9 cellular contexts compared by ENCODE assay signal in the genomic region with DNA sequence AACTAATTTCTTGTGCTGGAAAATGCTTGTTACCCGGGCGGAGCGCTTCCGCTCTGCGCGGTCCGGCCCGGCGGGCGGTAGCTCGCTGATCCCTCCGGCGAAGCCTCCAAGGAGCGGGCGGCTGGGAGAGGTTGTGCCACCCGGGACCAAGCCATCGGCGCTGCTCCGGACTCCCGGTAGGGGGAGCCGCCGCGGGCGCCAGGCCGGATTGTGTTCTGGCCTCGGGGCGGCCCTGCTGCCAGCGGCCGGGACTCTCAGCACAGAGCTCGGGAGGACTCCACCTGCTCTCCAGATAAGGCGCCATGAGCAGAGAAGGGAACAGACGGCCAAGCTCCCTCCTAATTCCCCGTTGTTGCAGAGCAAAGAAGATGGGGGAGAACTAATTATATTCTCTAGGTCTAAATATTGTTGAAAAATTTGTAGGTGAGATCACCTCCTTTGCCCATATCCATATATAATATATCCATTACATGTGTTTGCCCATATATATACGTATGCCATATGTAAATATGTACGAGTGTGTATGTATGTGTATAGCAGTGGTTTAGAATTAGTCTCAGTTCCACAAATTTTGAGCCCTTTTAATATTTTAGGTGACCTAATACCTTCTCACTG. TPM values are rescaled to one million over a fixed set of nuclear protein-coding genes. Genes with fewer than 3 reads are reported as not detected.
DNase-seq lines count a peak whose midpoint lies in the region; ATAC-seq and TF ChIP-seq lines count a peak whose summit lies in the region.
"Had no signal": no experiment of that assay in that cellular context is flagged by ENCODE, and none has a peak within 500 bp of the region (broad histone marks: within the 10 kb centered on the region; RNA-seq: fewer than 3 reads in every experiment).

No MANE protein-coding gene starts in this region.

- peaks cover 37% of the 10 kb centered on the region for H3K4me1 ChIP-seq in GM23338 (ENCODE audit: insufficient read depth)

- H3K27me3 Mint-ChIP-seq in GM23338 (ENCODE audit: insufficient read depth, low read depth, poor library complexity), result peaks cover 66% of the 10 kb centered on the region

- no peaks in the 10 kb centered on the region for H3K9me3 Mint-ChIP-seq in GM23338
- H3K9me3 Mint-ChIP-seq: activated naive CD4-positive, alpha-beta T cell treated with anti-CD3 and anti-CD28 coated beads, Interleukin-2, amount 50 U/mL, for 24 hours had no signal

- no peak overlapping the region for H3K27ac ChIP-seq in GM23338 (ENCODE audit: low read depth)

- H3K27me3 ChIP-seq in GM23338 (ENCODE audit: insufficient read depth), result peaks cover 84% of the 10 kb centered on the region
- H3K27me3 ChIP-seq in MG63, result no peaks in the 10 kb centered on the region

- H3K4me1 Mint-ChIP-seq in GM23338, result peaks cover 35% of the 10 kb centered on the region

- intact Hi-C loops in head of caudate nucleus (cut with DNase I) (no loop called here), posterior vena cava (cut with DNase I) (no loop called here)

- no peaks in the 10 kb centered on the region for H3K9me2 ChIP-seq in GM23338 (ENCODE audit: insufficient read depth)

- no peaks in the 10 kb centered on the region for H3K36me3 Mint-ChIP-seq in GM23338 (ENCODE audit: low read depth)

- ATAC-seq in GM23338, result peak; percentile 76

- peaks cover 3% of the 10 kb centered on the region for H3F3A ChIP-seq in GM23338 (replicated peaks; ENCODE audit: low read depth)

- no peaks in the 10 kb centered on the region for H3K79me2 ChIP-seq in GM23338 (replicated peaks; ENCODE audit: insufficient read depth)

- H4K20me1 ChIP-seq in GM23338 (replicated peaks; ENCODE audit: insufficient read depth), result no peaks in the 10 kb centered on the region; the same call in 1 of the 2 replicates

- peak overlapping the region; percentile 85 for H3K4me2 ChIP-seq in GM23338

- no peaks in the 10 kb centered on the region for H3K9me3 ChIP-seq in MG63

- H3K36me3 ChIP-seq in GM23338 (ENCODE audit: insufficient read depth) (no peaks in the 10 kb centered on the region), MG63 (no peaks in the 10 kb centered on the region)

- DNase-seq in DMS153 (lab: John Stamatoyannopoulos, UW), result peak; percentile 33
- DNase-seq in DMS153 treated with DMSO at 0.1 percent for 48 hours (lab: John Stamatoyannopoulos, UW; ENCODE audit: unreplicated experiment), result no peak
- peak; percentile 94 for DNase-seq in GM23338 (ENCODE audit: low spot score)
- DNase-seq in MG63, result peak; percentile 82
- peak; percentile 40 for DNase-seq in UCSD-AML1 (lab: John Stamatoyannopoulos, UW; ENCODE audit: unreplicated experiment)
- DNase-seq in head of caudate nucleus, result peak in 41 of 42 donors; percentile 30 to 88 (median 68)
- peak; percentile 91 for DNase-seq in posterior vena cava (ENCODE audit: low spot score)
- DNase-seq in RKO (ENCODE audit: low spot score), result no peak

- H3K27ac Mint-ChIP-seq in GM23338, result no peak overlapping the region
- H3K27ac Mint-ChIP-seq: activated naive CD4-positive, alpha-beta T cell treated with anti-CD3 and anti-CD28 coated beads, Interleukin-2, amount 50 U/mL, for 24 hours had no signal

- peak overlapping the region; percentile 94 for H2AFZ ChIP-seq in GM23338

- peak; percentile 68 to 78 for TF ChIP-seq CTCF in GM23338 (conservative IDR thresholded peaks at IDR 0.05; ENCODE audit: low read depth in 2 of 2)

- peak overlapping the region; percentile 79 for H3K4me3 Mint-ChIP-seq in GM23338
- H3K4me3 Mint-ChIP-seq: activated naive CD4-positive, alpha-beta T cell treated with anti-CD3 and anti-CD28 coated beads, Interleukin-2, amount 50 U/mL, for 24 hours had no signal

- H3K4me3 ChIP-seq in GM23338, result peak overlapping the region; percentile 71
- H3K4me3 ChIP-seq in MG63, result peak overlapping the region; percentile 19; the same call in 1 of the 2 replicates

TF ChIP-seq in GM23338, 12 proteins besides CTCF, POLR2A, EP300 and RAD21:
- TF ChIP-seq, protein P1, sequence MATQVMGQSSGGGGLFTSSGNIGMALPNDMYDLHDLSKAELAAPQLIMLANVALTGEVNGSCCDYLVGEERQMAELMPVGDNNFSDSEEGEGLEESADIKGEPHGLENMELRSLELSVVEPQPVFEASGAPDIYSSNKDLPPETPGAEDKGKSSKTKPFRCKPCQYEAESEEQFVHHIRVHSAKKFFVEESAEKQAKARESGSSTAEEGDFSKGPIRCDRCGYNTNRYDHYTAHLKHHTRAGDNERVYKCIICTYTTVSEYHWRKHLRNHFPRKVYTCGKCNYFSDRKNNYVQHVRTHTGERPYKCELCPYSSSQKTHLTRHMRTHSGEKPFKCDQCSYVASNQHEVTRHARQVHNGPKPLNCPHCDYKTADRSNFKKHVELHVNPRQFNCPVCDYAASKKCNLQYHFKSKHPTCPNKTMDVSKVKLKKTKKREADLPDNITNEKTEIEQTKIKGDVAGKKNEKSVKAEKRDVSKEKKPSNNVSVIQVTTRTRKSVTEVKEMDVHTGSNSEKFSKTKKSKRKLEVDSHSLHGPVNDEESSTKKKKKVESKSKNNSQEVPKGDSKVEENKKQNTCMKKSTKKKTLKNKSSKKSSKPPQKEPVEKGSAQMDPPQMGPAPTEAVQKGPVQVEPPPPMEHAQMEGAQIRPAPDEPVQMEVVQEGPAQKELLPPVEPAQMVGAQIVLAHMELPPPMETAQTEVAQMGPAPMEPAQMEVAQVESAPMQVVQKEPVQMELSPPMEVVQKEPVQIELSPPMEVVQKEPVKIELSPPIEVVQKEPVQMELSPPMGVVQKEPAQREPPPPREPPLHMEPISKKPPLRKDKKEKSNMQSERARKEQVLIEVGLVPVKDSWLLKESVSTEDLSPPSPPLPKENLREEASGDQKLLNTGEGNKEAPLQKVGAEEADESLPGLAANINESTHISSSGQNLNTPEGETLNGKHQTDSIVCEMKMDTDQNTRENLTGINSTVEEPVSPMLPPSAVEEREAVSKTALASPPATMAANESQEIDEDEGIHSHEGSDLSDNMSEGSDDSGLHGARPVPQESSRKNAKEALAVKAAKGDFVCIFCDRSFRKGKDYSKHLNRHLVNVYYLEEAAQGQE (IDR thresholded peaks at IDR 0.05; ENCODE audit: unreplicated experiment), result no peak
- TF ChIP-seq ZNF331 (CRISPR knock-in tag; IDR thresholded peaks at IDR 0.05; ENCODE audit: low read depth) (no peak), NANOG (IDR thresholded peaks at IDR 0.05; ENCODE audit: borderline replicate concordance) (no peak), EZH2 (IDR thresholded peaks at IDR 0.05; ENCODE audit: low read depth, unreplicated experiment) (no peak), STAT1 (IDR thresholded peaks at IDR 0.05; ENCODE audit: unreplicated experiment) (no peak)

RNA-seq across cellular contexts. Expression of gene SATB2, which starts 13.8 kb away (rescaled TPM):
- 5.7 and 6.0 TPM in 2 replicates for total RNA-seq in GM23338 (2014; rRNA removed; shearing (Covaris generic))
- polyA plus RNA-seq in GM23338 (2016; fragmentation: Nextera tagmentation; extraction: Ambion mirVana), result 1.6 and 2.0 TPM in 2 replicates
- total RNA-seq in MG63 (2014; rRNA removed; shearing (Covaris generic); ENCODE audit: low replicate concordance), result 3.4 and 5.1 TPM in 2 replicates
- total RNA-seq in posterior vena cava, result 1 to 10 TPM; 5.3 to 9.0 TPM

Comparison
In these comparisons a context has a peak if more than half of its experiments do, and no peak if none do; other contexts are left out.
1. DNase-seq: peak in DMS153 (single experiment), GM23338 (single experiment), MG63 (single experiment), UCSD-AML1 (single experiment), head of caudate nucleus (41 of 42) and posterior vena cava (single experiment); none in DMS153 treated with DMSO at 0.1 percent for 48 hours (single experiment) and RKO (single experiment).